ENCODE assay signal across 7 cellular contexts in genomic region chr7:142514716-142515115, GRCh38.
A peak's percentile ranks its signal among the peaks of the same experiment; 100 is the strongest.
DNase-seq lines count a peak whose midpoint lies in the region; ATAC-seq and TF ChIP-seq lines count a peak whose summit lies in the region.
"Not testable (repeated sequence)": the region's sequence is repeated elsewhere in the genome, so short reads cannot be mapped to it uniquely, and the experiment has no call there.

No MANE protein-coding gene starts in this region.

- H3K9me3 ChIP-seq in HEK293 (ENCODE audit: control insufficient read depth, insufficient read depth, low read depth, low read length); PC-9 (ENCODE audit: insufficient read depth, low read depth): not testable (repeated sequence)

- H3K4me3 ChIP-seq in HEK293 (ENCODE audit: low read depth, low read length); PC-9: not testable (repeated sequence)

- peak overlapping the region; percentile 23 for H3K27ac Mint-ChIP-seq in chondrocyte (ENCODE audit: unreplicated experiment)
- peak overlapping the region; percentile 20 for H3K27ac Mint-ChIP-seq in osteocyte (ENCODE audit: unreplicated experiment)

- H3K36me3 ChIP-seq in HEK293 (ENCODE audit: control insufficient read depth in 2 of 2, insufficient read depth in 1 of 2, low read length in 2 of 2); PC-9 (ENCODE audit: low read depth): not testable (repeated sequence)

- peak overlapping the region; percentile 10 for H3K4me2 ChIP-seq in PC-9

- POLR2A ChIA-PET in HEK293 (lab: Yijun Ruan, JAX): not testable (repeated sequence)
- POLR2A ChIA-PET in PC-9 (lab: Charles Lee; ENCODE audit: unreplicated experiment): interaction anchor here (0.6 kb wide), 1 partner anchor 341 kb away, joined by 4 read pairs; no protein-coding TSS in a partner anchor

- H3K4me1 ChIP-seq in HEK293 (ENCODE audit: control insufficient read depth, insufficient read depth, low read length): not testable (repeated sequence)
- peaks cover 48% of the 10 kb centered on the region for H3K4me1 ChIP-seq in PC-9 (replicated peaks; ENCODE audit: insufficient read depth)

- not testable (repeated sequence) for H3K27ac ChIP-seq in HEK293 (ENCODE audit: extremely low read depth, low read depth, low read length)
- peak overlapping the region; percentile 79 for H3K27ac ChIP-seq in PC-9

- peaks cover 37% of the 10 kb centered on the region for H3K27me3 Mint-ChIP-seq in chondrocyte (ENCODE audit: low read depth)
- peaks cover 60% of the 10 kb centered on the region for H3K27me3 Mint-ChIP-seq in osteocyte (ENCODE audit: unreplicated experiment)

- H3K27me3 ChIP-seq in PC-9 (ENCODE audit: insufficient read depth, low read depth): not testable (repeated sequence)

- not testable (repeated sequence) for H3K9me3 Mint-ChIP-seq in chondrocyte (ENCODE audit: low read depth); osteocyte (ENCODE audit: unreplicated experiment)

- DNase-seq in PC-9: peak; percentile 19 to 72
- not testable (repeated sequence) for DNase-seq in chondrocyte (ENCODE audit: low spot score); left ventricle myocardium superior; sciatic nerve (ENCODE audit: low spot score)
- peak; percentile 20 for DNase-seq in fibroblast of gingiva (ENCODE audit: low read depth)
- peak; percentile 27 for DNase-seq in osteocyte (ENCODE audit: extremely low spot score, unreplicated experiment)

- H3K4me1 Mint-ChIP-seq in chondrocyte (ENCODE audit: low read depth): peaks cover 16% of the 10 kb centered on the region
- peaks cover 26% of the 10 kb centered on the region for H3K4me1 Mint-ChIP-seq in osteocyte (ENCODE audit: unreplicated experiment)

- BruUV-seq in PC-9 (replicated peaks; lab: Mats Ljungman, UMichigan): not testable (repeated sequence)

- not testable (repeated sequence) for TF ChIP-seq CTCF in HEK293 (tag by site-specific recombination; IDR thresholded peaks at IDR 0.05); PC-9 (conservative IDR thresholded peaks at IDR 0.05); chondrocyte (IDR thresholded peaks at IDR 0.05); osteocyte (IDR thresholded peaks at IDR 0.05)

- H3K36me3 Mint-ChIP-seq in chondrocyte (ENCODE audit: low read depth); osteocyte (ENCODE audit: unreplicated experiment): not testable (repeated sequence)

- CTCF ChIA-PET in HEK293 (lab: Yijun Ruan, JAX): interaction anchor here (1.0 to 1.5 kb wide), 5 partner anchors 10 to 102 kb away, joined by 3 to 9 read pairs (median 3); no protein-coding TSS in a partner anchor
- CTCF ChIA-PET in PC-9 (lab: Charles Lee): interaction anchor here (0.7 to 1.7 kb wide), 3 partner anchors 11 to 36 kb away, joined by 4 to 7 read pairs (median 5); no protein-coding TSS in a partner anchor

- not testable (repeated sequence) for H2AFZ ChIP-seq in PC-9

- H3K9me2 ChIP-seq in PC-9 (ENCODE audit: insufficient read depth): not testable (repeated sequence)

- ATAC-seq in left ventricle myocardium superior (peak; percentile 28), sciatic nerve (peak; percentile 89)

- H3K4me3 Mint-ChIP-seq in chondrocyte (ENCODE audit: unreplicated experiment); osteocyte (ENCODE audit: unreplicated experiment): not testable (repeated sequence)

- intact Hi-C loops in PC-9 (cut with micrococcal nuclease; ENCODE audit: unreplicated experiment): loop anchor here (5.0 kb wide), 3 partner anchors 88 to 493 kb away; no protein-coding TSS in a partner anchor
- intact Hi-C loops in left ventricle myocardium superior (cut with micrococcal nuclease); sciatic nerve (cut with DNase I): not testable (repeated sequence)

- H4K20me1 ChIP-seq in PC-9 (ENCODE audit: insufficient read depth): not testable (repeated sequence)

- H3K79me2 ChIP-seq in PC-9 (ENCODE audit: low read depth): not testable (repeated sequence)

- H3F3A ChIP-seq in PC-9 (ENCODE audit: insufficient read depth, low read depth): not testable (repeated sequence)

TF ChIP-seq in HEK293, 187 proteins besides CTCF, POLR2A, EP300 and RAD21:
- peak; percentile 38; the same call in 1 of the 2 replicates for TF ChIP-seq FEZF1 (tag by site-specific recombination; IDR thresholded peaks at IDR 0.05)
